In the genomic region with DNA sequence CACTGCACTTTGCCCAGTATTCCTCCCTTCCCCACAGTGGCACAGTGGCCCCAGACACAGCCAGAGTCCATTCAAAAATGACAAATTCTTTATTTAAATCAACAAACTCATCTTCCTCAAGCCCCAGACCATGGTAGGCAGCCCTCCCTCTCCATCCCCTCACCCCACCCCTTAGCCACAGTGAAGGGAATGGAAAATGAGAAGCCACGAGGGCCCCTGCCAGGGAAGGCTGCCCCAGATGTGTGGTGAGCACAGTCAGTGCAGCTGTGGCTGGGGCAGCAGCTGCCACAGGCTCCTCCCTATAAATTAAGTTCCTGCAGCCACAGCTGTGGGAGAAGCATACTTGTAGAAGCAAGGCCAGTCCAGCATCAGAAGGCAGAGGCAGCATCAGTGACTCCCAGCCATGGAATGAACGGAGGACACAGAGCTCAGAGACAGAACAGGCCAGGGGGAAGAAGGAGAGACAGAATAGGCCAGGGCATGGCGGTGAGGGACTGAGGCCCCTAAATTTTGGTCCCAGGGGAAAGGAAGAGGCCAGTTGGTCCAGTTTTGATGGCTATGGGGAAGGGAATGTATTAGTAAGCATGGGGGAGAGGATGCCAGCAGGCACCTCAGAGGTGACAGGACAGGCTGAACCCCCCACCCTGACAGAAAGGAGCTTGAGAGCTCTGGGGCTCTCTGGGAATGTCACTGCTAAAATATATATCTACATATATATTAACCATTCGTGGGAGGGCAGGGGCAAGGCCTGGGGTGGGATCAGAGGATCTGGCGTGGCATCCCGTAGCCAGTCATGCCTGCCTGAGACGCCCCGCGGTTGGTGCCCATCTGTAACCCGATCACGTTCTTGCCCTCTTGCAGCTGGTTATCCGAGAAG, we compare ENCODE assay signal across 12 cellular contexts. TPM values are rescaled to one million over a fixed set of nuclear protein-coding genes. Genes with fewer than 3 reads are reported as not detected.
DNase-seq lines count a peak whose midpoint lies in the region; ATAC-seq and TF ChIP-seq lines count a peak whose summit lies in the region.
"Had no signal": no experiment of that assay in that cellular context is flagged by ENCODE, and none has a peak within 500 bp of the region (broad histone marks: within the 10 kb centered on the region; RNA-seq: fewer than 3 reads in every experiment).

No MANE protein-coding gene starts in this region.

- H3K4me1 ChIP-seq in left lung (peaks cover 35 to 84% of the 10 kb centered on the region in 2 donors), tibial artery (peaks cover 0 to 59% (median 43%) of the 10 kb centered on the region in 4 donors), mucosa of descending colon (ENCODE audit: low read depth) (peaks cover 51% of the 10 kb centered on the region), gastroesophageal sphincter (peaks cover 0 to 77% (median 12%) of the 10 kb centered on the region in 3 donors)

- no peaks in the 10 kb centered on the region for H3K9me3 Mint-ChIP-seq in activated T-cell treated with anti-CD3 and anti-CD28 coated beads, Interleukin-2, amount 50 U/mL, for 24 hours
- no peaks in the 10 kb centered on the region for H3K9me3 Mint-ChIP-seq in activated T-cell treated with anti-CD3 and anti-CD28 coated beads, Interleukin-2, amount 50 U/mL, for 4 hours
- no peaks in the 10 kb centered on the region for H3K9me3 Mint-ChIP-seq in activated CD8-positive, alpha-beta T cell treated with anti-CD3 and anti-CD28 coated beads for 36 hours

- no peak for DNase-seq in activated T-cell treated with anti-CD3 and anti-CD28 coated beads, Interleukin-2, amount 50 U/mL, for 24 hours
- DNase-seq in activated T-cell treated with anti-CD3 and anti-CD28 coated beads, Interleukin-2, amount 50 U/mL, for 4 hours, result no peak
- no peak for DNase-seq in activated CD8-positive, alpha-beta T cell treated with anti-CD3 and anti-CD28 coated beads for 36 hours
- DNase-seq in left lung (no peak), tibial artery (no peak), inferior parietal cortex (ENCODE audit: extremely low spot score) (no peak), mucosa of descending colon (no peak)
- DNase-seq: HCEC 1CT, NCI-H446 treated with DMSO at 0.1 percent for 48 hours had no signal

- CTCF ChIA-PET in activated CD8-positive, alpha-beta T cell treated with anti-CD3 and anti-CD28 coated beads for 36 hours (lab: Charles Lee), result interaction anchor here (0.6 to 2.3 kb wide), 2 partner anchors 89 to 427 kb away, joined by 3 to 11 read pairs; no protein-coding TSS in a partner anchor

- no peak for TF ChIP-seq POLR2A in gastroesophageal sphincter (IDR thresholded peaks at IDR 0.05)

- H3K4me3 ChIP-seq in left lung, result no peak overlapping the region
- H3K4me3 ChIP-seq in tibial artery, result no peak overlapping the region
- no peak overlapping the region for H3K4me3 ChIP-seq in mucosa of descending colon
- H3K4me3 ChIP-seq in gastroesophageal sphincter, result no peak overlapping the region
- H3K4me3 ChIP-seq: heart left ventricle had no signal

- POLR2A ChIA-PET in activated CD8-positive, alpha-beta T cell treated with anti-CD3 and anti-CD28 coated beads for 36 hours (lab: Charles Lee), result no interaction called here

- H3K36me3 ChIP-seq in left lung (peaks cover 8 to 55% of the 10 kb centered on the region in 2 donors), tibial artery (peaks cover 23 to 35% (median 33%) of the 10 kb centered on the region in 3 donors), mucosa of descending colon (ENCODE audit: low read depth) (no peaks in the 10 kb centered on the region), gastroesophageal sphincter (peaks cover 0 to 39% of the 10 kb centered on the region in 2 donors)

- TF ChIP-seq CTCF in activated CD8-positive, alpha-beta T cell treated with anti-CD3 and anti-CD28 coated beads for 36 hours (IDR thresholded peaks at IDR 0.05), result no peak
- TF ChIP-seq CTCF in left lung (IDR thresholded peaks at IDR 0.05) (no peak), tibial artery (IDR thresholded peaks at IDR 0.05) (no peak), mucosa of descending colon (IDR thresholded peaks at IDR 0.05) (no peak), gastroesophageal sphincter (IDR thresholded peaks at IDR 0.05) (no peak)

- peak overlapping the region; percentile 78 for H3K27ac Mint-ChIP-seq in activated T-cell treated with anti-CD3 and anti-CD28 coated beads, Interleukin-2, amount 50 U/mL, for 24 hours
- peak overlapping the region; percentile 62 for H3K27ac Mint-ChIP-seq in activated CD8-positive, alpha-beta T cell treated with anti-CD3 and anti-CD28 coated beads for 36 hours

- no peaks in the 10 kb centered on the region for H3K27me3 Mint-ChIP-seq in activated T-cell treated with anti-CD3 and anti-CD28 coated beads, Interleukin-2, amount 50 U/mL, for 24 hours
- H3K27me3 Mint-ChIP-seq in activated T-cell treated with anti-CD3 and anti-CD28 coated beads, Interleukin-2, amount 50 U/mL, for 4 hours (ENCODE audit: low read depth), result no peaks in the 10 kb centered on the region
- H3K27me3 Mint-ChIP-seq in activated CD8-positive, alpha-beta T cell treated with anti-CD3 and anti-CD28 coated beads for 36 hours, result no peaks in the 10 kb centered on the region

- no peak for ATAC-seq in activated T-cell treated with anti-CD3 and anti-CD28 coated beads, Interleukin-2, amount 50 U/mL, for 4 hours
- ATAC-seq in activated CD8-positive, alpha-beta T cell treated with anti-CD3 and anti-CD28 coated beads for 36 hours, result no peak
- ATAC-seq in left lung (no peak), mucosa of descending colon (no peak), gastroesophageal sphincter (no peak)

- H3K27me3 ChIP-seq in left lung (no peaks in the 10 kb centered on the region), tibial artery (no peaks in the 10 kb centered on the region), gastroesophageal sphincter (no peaks in the 10 kb centered on the region)
- H3K27me3 ChIP-seq: heart left ventricle had no signal

- H3K27ac ChIP-seq in left lung (peak overlapping the region; percentile 8 to 89), tibial artery (peak overlapping the region; percentile 17 to 64), gastroesophageal sphincter (peak overlapping the region in 2 of 4 donors; percentile 24 to 55)

- intact Hi-C loops in activated CD8-positive, alpha-beta T cell treated with anti-CD3 and anti-CD28 coated beads for 36 hours (cut with micrococcal nuclease), result no loop called here
- intact Hi-C loops in left lung (cut with DNase I) (no loop called here), tibial artery (cut with DNase I; ENCODE audit: low total_unique reads) (no loop called here), mucosa of descending colon (cut with DNase I, micrococcal nuclease) (no loop called here)

- peaks cover 73% of the 10 kb centered on the region for H3K4me1 Mint-ChIP-seq in activated T-cell treated with anti-CD3 and anti-CD28 coated beads, Interleukin-2, amount 50 U/mL, for 24 hours (ENCODE audit: low read depth)
- peaks cover 70% of the 10 kb centered on the region for H3K4me1 Mint-ChIP-seq in activated T-cell treated with anti-CD3 and anti-CD28 coated beads, Interleukin-2, amount 50 U/mL, for 4 hours (ENCODE audit: low read depth)
- H3K4me1 Mint-ChIP-seq in activated CD8-positive, alpha-beta T cell treated with anti-CD3 and anti-CD28 coated beads for 36 hours (ENCODE audit: low read depth), result peaks cover 70% of the 10 kb centered on the region

- H3K4me3 Mint-ChIP-seq in activated T-cell treated with anti-CD3 and anti-CD28 coated beads, Interleukin-2, amount 50 U/mL, for 24 hours, result no peak overlapping the region
- no peak overlapping the region for H3K4me3 Mint-ChIP-seq in activated T-cell treated with anti-CD3 and anti-CD28 coated beads, Interleukin-2, amount 50 U/mL, for 4 hours
- no peak overlapping the region for H3K4me3 Mint-ChIP-seq in activated CD8-positive, alpha-beta T cell treated with anti-CD3 and anti-CD28 coated beads for 36 hours

- no peak for TF ChIP-seq EP300 in gastroesophageal sphincter (IDR thresholded peaks at IDR 0.05)

- H3K36me3 Mint-ChIP-seq in activated T-cell treated with anti-CD3 and anti-CD28 coated beads, Interleukin-2, amount 50 U/mL, for 24 hours (ENCODE audit: low read depth), result peaks cover 89% of the 10 kb centered on the region
- peaks cover 44% of the 10 kb centered on the region for H3K36me3 Mint-ChIP-seq in activated T-cell treated with anti-CD3 and anti-CD28 coated beads, Interleukin-2, amount 50 U/mL, for 4 hours (ENCODE audit: insufficient read depth)
- peaks cover 61% of the 10 kb centered on the region for H3K36me3 Mint-ChIP-seq in activated CD8-positive, alpha-beta T cell treated with anti-CD3 and anti-CD28 coated beads for 36 hours (ENCODE audit: low read depth)

- WGBS in gastroesophageal sphincter (ENCODE audit: low coverage in 1 of 2), 2 donors, result 78% methylated on average over 2 of the region's 12 CpGs; no CpG with 5 or more reads in 1 of the 2 donors

- H3K9me3 ChIP-seq in left lung, result no peaks in the 10 kb centered on the region
- H3K9me3 ChIP-seq in tibial artery, result no peaks in the 10 kb centered on the region
- H3K9me3 ChIP-seq in mucosa of descending colon, result no peaks in the 10 kb centered on the region
- no peaks in the 10 kb centered on the region for H3K9me3 ChIP-seq in gastroesophageal sphincter
- H3K9me3 ChIP-seq: heart left ventricle had no signal

RNA-seq across cellular contexts. Expression of a gene that starts 7.0 kb away (rescaled TPM):
- total RNA-seq in activated T-cell treated with anti-CD3 and anti-CD28 coated beads, Interleukin-2, amount 50 U/mL, for 4 hours, result 100 to 1,000 TPM; 338 to 362 (median 353) TPM
- total RNA-seq in activated CD8-positive, alpha-beta T cell treated with anti-CD3 and anti-CD28 coated beads for 36 hours, result 100 to 1,000 TPM; 475 to 482 TPM
- total RNA-seq in left lung, result 100 to 1,000 TPM; 565 to 617 TPM
- total RNA-seq in mucosa of descending colon, result 100 to 1,000 TPM; 137 to 296 (median 264) TPM
- 100 to 1,000 TPM in 3 of 4 donors, 10 to 100 TPM in 1; 75.3 to 239 (median 217) TPM for total RNA-seq in gastroesophageal sphincter

RNA-seq across cellular contexts. Expression of a gene that starts 18.3 kb away (rescaled TPM):
- total RNA-seq in activated T-cell treated with anti-CD3 and anti-CD28 coated beads, Interleukin-2, amount 50 U/mL, for 4 hours, result 1 to 10 TPM in 1 of 3 donors, under 1 TPM in 2; 0.82 to 1.2 (median 0.82) TPM
- total RNA-seq in activated CD8-positive, alpha-beta T cell treated with anti-CD3 and anti-CD28 coated beads for 36 hours, result 1 to 10 TPM; 1.3 to 1.4 TPM
- 1 to 10 TPM; 1.1 to 4.7 TPM for total RNA-seq in left lung
- total RNA-seq in mucosa of descending colon, result under 1 TPM in 2 of 3 donors, not detected in 1; 0.36 to 0.57 TPM
- under 1 TPM in 2 of 4 donors, not detected in 2; 0.27 to 0.81 TPM for total RNA-seq in gastroesophageal sphincter

RNA-seq across cellular contexts. Expression of a gene that starts 27.1 kb away (rescaled TPM):
- under 1 TPM; 0.11 to 0.20 (median 0.16) TPM for total RNA-seq in activated T-cell treated with anti-CD3 and anti-CD28 coated beads, Interleukin-2, amount 50 U/mL, for 4 hours
- total RNA-seq in activated CD8-positive, alpha-beta T cell treated with anti-CD3 and anti-CD28 coated beads for 36 hours, result under 1 TPM in 1 of 2 experiments, not detected in 1; 0.07 TPM
- total RNA-seq in left lung, result 1 to 10 TPM; 2.8 to 3.0 TPM
- 10 to 100 TPM; 21.5 to 70.8 (median 25.9) TPM for total RNA-seq in mucosa of descending colon
- under 1 TPM in 2 of 4 donors, not detected in 2; 0.35 to 0.62 TPM for total RNA-seq in gastroesophageal sphincter

RNA-seq across cellular contexts. Expression of a gene that starts 35.8 kb away (rescaled TPM):
- not detected for total RNA-seq in activated T-cell treated with anti-CD3 and anti-CD28 coated beads, Interleukin-2, amount 50 U/mL, for 4 hours
- not detected for total RNA-seq in activated CD8-positive, alpha-beta T cell treated with anti-CD3 and anti-CD28 coated beads for 36 hours
- total RNA-seq in left lung, result not detected
- not detected for total RNA-seq in mucosa of descending colon
- not detected for total RNA-seq in gastroesophageal sphincter

RNA-seq across cellular contexts. Expression of a gene that starts 55.8 kb away (rescaled TPM):
- total RNA-seq in activated T-cell treated with anti-CD3 and anti-CD28 coated beads, Interleukin-2, amount 50 U/mL, for 4 hours, result not detected
- total RNA-seq in activated CD8-positive, alpha-beta T cell treated with anti-CD3 and anti-CD28 coated beads for 36 hours, result not detected
- not detected for total RNA-seq in left lung
- not detected for total RNA-seq in mucosa of descending colon
- total RNA-seq in gastroesophageal sphincter, result not detected
- total RNA-seq: heart left ventricle, omental fat pad had no signal

Comparison
In these comparisons a context has a peak if more than half of its experiments do, and no peak if none do; other contexts are left out.
1. RNA of a gene that starts 27.1 kb away (total RNA-seq): 21.5 to 70.8 TPM in mucosa of descending colon; 2.8 to 3.0 TPM in left lung, 0.35 to 0.62 TPM in gastroesophageal sphincter, 0.11 to 0.20 TPM in activated T-cell treated with anti-CD3 and anti-CD28 coated beads, Interleukin-2, amount 50 U/mL, for 4 hours and 0.07 TPM in activated CD8-positive, alpha-beta T cell treated with anti-CD3 and anti-CD28 coated beads for 36 hours; every median in the first group is over 4 times any median in the second.